In genomic region chr11:126874831-126875230, GRCh38 we compare ENCODE assay signal across 17 cellular contexts.
DNase-seq lines count a peak whose midpoint lies in the region; ATAC-seq and TF ChIP-seq lines count a peak whose summit lies in the region.
"Had no signal": no experiment of that assay in that cellular context is flagged by ENCODE, and none has a peak within 500 bp of the region (broad histone marks: within the 10 kb centered on the region; RNA-seq: fewer than 3 reads in every experiment).

No MANE protein-coding gene starts in this region.

- no peak overlapping the region for H3K4me3 ChIP-seq in astrocyte of the spinal cord (ENCODE audit: low read depth, low read length)
- H3K4me3 ChIP-seq: HAP-1 had no signal

- no peak for TF ChIP-seq EP300 in Ishikawa (IDR thresholded peaks at IDR 0.05; ENCODE audit: borderline replicate concordance)

- peak; percentile 8 for DNase-seq in activated CD4-positive, alpha-beta T cell treated with anti-CD3 and anti-CD28 coated beads for 36 hours
- DNase-seq in activated CD4-positive, alpha-beta T cell treated with anti-CD3 and anti-CD28 coated beads, Interleukin-2, amount 10 ng/mL, durations not matched to agents 7 days and 5 days = no peak
- DNase-seq in astrocyte of the spinal cord (ENCODE audit: low read depth, low spot score) (no peak), cerebellum (ENCODE audit: low spot score) (no peak), NOMO-1 (lab: John Stamatoyannopoulos, UW; ENCODE audit: unreplicated experiment in 2 of 2) (no peak), NCI-H526 treated with DMSO at 0.1 percent for 48 hours (lab: John Stamatoyannopoulos, UW) (no peak)
- no peak for DNase-seq in stimulated activated effector memory CD8-positive, alpha-beta T cell treated with anti-CD3 and anti-CD28 coated beads, Interleukin-12 subunit alpha, Interleukin-12 subunit beta, amount 100 ng/mL, for 72 hours (ENCODE audit: low spot score in 2 of 2)
- DNase-seq: activated naive CD4-positive, alpha-beta T cell treated with anti-CD3 and anti-CD28 coated beads, Interleukin-2, amount 10 ng/mL, durations not matched to agents 7 days and 5 days; DMS153; NCI-H2081; retina; stimulated activated CD4-positive, alpha-beta T cell treated with anti-CD3 and anti-CD28 coated beads, Interleukin-2, amount 100 ng/mL, for 24 hours; SW 1271; trophoblast cell had no signal

- TF ChIP-seq CTCF in astrocyte of the spinal cord (IDR thresholded peaks at IDR 0.05; ENCODE audit: low read depth, low read length) = peak; percentile 27

- 0 out of 2 replicates have a peak, but pooled peaks have one; percentile 18 for TF ChIP-seq RAD21 in Ishikawa (IDR thresholded peaks at IDR 0.05; ENCODE audit: low read depth)

- ATAC-seq in activated CD4-positive, alpha-beta T cell treated with anti-CD3 and anti-CD28 coated beads for 36 hours = no peak
- peak; percentile 16 for ATAC-seq in stimulated activated effector memory CD8-positive, alpha-beta T cell treated with anti-CD3 and anti-CD28 coated beads, Interleukin-12 subunit alpha, Interleukin-12 subunit beta, amount 100 ng/mL, for 72 hours
- ATAC-seq: left lobe of liver had no signal

- peaks cover 4% of the 10 kb centered on the region for H3K27me3 Mint-ChIP-seq in activated CD4-positive, alpha-beta T cell treated with anti-CD3 and anti-CD28 coated beads for 36 hours
- H3K27me3 Mint-ChIP-seq in activated CD4-positive, alpha-beta T cell treated with anti-CD3 and anti-CD28 coated beads, Interleukin-2, amount 10 ng/mL, durations not matched to agents 7 days and 5 days = peaks cover 2% of the 10 kb centered on the region
- H3K27me3 Mint-ChIP-seq: activated naive CD4-positive, alpha-beta T cell treated with anti-CD3 and anti-CD28 coated beads, Interleukin-2, amount 10 ng/mL, durations not matched to agents 7 days and 5 days had no signal

- H3K4me1 Mint-ChIP-seq in activated CD4-positive, alpha-beta T cell treated with anti-CD3 and anti-CD28 coated beads for 36 hours = no peaks in the 10 kb centered on the region
- H3K4me1 Mint-ChIP-seq in activated CD4-positive, alpha-beta T cell treated with anti-CD3 and anti-CD28 coated beads, Interleukin-2, amount 10 ng/mL, durations not matched to agents 7 days and 5 days = no peaks in the 10 kb centered on the region
- H3K4me1 Mint-ChIP-seq in stimulated activated effector memory CD8-positive, alpha-beta T cell treated with anti-CD3 and anti-CD28 coated beads, Interleukin-12 subunit alpha, Interleukin-12 subunit beta, amount 100 ng/mL, for 72 hours = no peaks in the 10 kb centered on the region
- H3K4me1 Mint-ChIP-seq: activated naive CD4-positive, alpha-beta T cell treated with anti-CD3 and anti-CD28 coated beads, Interleukin-2, amount 10 ng/mL, durations not matched to agents 7 days and 5 days had no signal

- no peaks in the 10 kb centered on the region for H3K36me3 Mint-ChIP-seq in activated CD4-positive, alpha-beta T cell treated with anti-CD3 and anti-CD28 coated beads for 36 hours (ENCODE audit: low read depth)
- H3K36me3 Mint-ChIP-seq in activated CD4-positive, alpha-beta T cell treated with anti-CD3 and anti-CD28 coated beads, Interleukin-2, amount 10 ng/mL, durations not matched to agents 7 days and 5 days (ENCODE audit: low read depth) = no peaks in the 10 kb centered on the region
- no peaks in the 10 kb centered on the region for H3K36me3 Mint-ChIP-seq in stimulated activated effector memory CD8-positive, alpha-beta T cell treated with anti-CD3 and anti-CD28 coated beads, Interleukin-12 subunit alpha, Interleukin-12 subunit beta, amount 100 ng/mL, for 72 hours
- H3K36me3 Mint-ChIP-seq: activated naive CD4-positive, alpha-beta T cell treated with anti-CD3 and anti-CD28 coated beads, Interleukin-2, amount 10 ng/mL, durations not matched to agents 7 days and 5 days had no signal

- H3K4me3 Mint-ChIP-seq in activated CD4-positive, alpha-beta T cell treated with anti-CD3 and anti-CD28 coated beads for 36 hours = no peak overlapping the region
- H3K4me3 Mint-ChIP-seq in activated CD4-positive, alpha-beta T cell treated with anti-CD3 and anti-CD28 coated beads, Interleukin-2, amount 10 ng/mL, durations not matched to agents 7 days and 5 days = no peak overlapping the region
- no peak overlapping the region for H3K4me3 Mint-ChIP-seq in stimulated activated effector memory CD8-positive, alpha-beta T cell treated with anti-CD3 and anti-CD28 coated beads, Interleukin-12 subunit alpha, Interleukin-12 subunit beta, amount 100 ng/mL, for 72 hours
- H3K4me3 Mint-ChIP-seq: activated naive CD4-positive, alpha-beta T cell treated with anti-CD3 and anti-CD28 coated beads, Interleukin-2, amount 10 ng/mL, durations not matched to agents 7 days and 5 days had no signal

- intact Hi-C loops in activated CD4-positive, alpha-beta T cell treated with anti-CD3 and anti-CD28 coated beads for 36 hours (cut with DNase I, micrococcal nuclease) = loop anchor here in 1 of 2 experiments (1.0 kb wide), 1 partner anchor 115 kb away; no protein-coding TSS in a partner anchor

- H3K27ac Mint-ChIP-seq in activated CD4-positive, alpha-beta T cell treated with anti-CD3 and anti-CD28 coated beads for 36 hours = no peak overlapping the region
- H3K27ac Mint-ChIP-seq in activated CD4-positive, alpha-beta T cell treated with anti-CD3 and anti-CD28 coated beads, Interleukin-2, amount 10 ng/mL, durations not matched to agents 7 days and 5 days = no peak overlapping the region
- H3K27ac Mint-ChIP-seq in stimulated activated effector memory CD8-positive, alpha-beta T cell treated with anti-CD3 and anti-CD28 coated beads, Interleukin-12 subunit alpha, Interleukin-12 subunit beta, amount 100 ng/mL, for 72 hours = no peak overlapping the region
- H3K27ac Mint-ChIP-seq: activated naive CD4-positive, alpha-beta T cell treated with anti-CD3 and anti-CD28 coated beads, Interleukin-2, amount 10 ng/mL, durations not matched to agents 7 days and 5 days had no signal

- in situ Hi-C loops in astrocyte of the spinal cord (cut with HindIII; ENCODE audit: low sequenced_read_pairs) = no loop called here

- CTCF ChIA-PET in activated CD4-positive, alpha-beta T cell treated with anti-CD3 and anti-CD28 coated beads for 36 hours (lab: Charles Lee) = interaction anchor here (0.6 to 0.7 kb wide), 3 partner anchors 11 to 1056 kb away, joined by 3 to 4 read pairs (median 4); no protein-coding TSS in a partner anchor
- CTCF ChIA-PET in activated CD4-positive, alpha-beta T cell treated with anti-CD3 and anti-CD28 coated beads, Interleukin-2, amount 10 ng/mL, durations not matched to agents 7 days and 5 days (lab: Charles Lee) = no interaction called here

- H3K9me3 Mint-ChIP-seq in activated CD4-positive, alpha-beta T cell treated with anti-CD3 and anti-CD28 coated beads for 36 hours (ENCODE audit: low read depth) = no peaks in the 10 kb centered on the region
- H3K9me3 Mint-ChIP-seq in activated CD4-positive, alpha-beta T cell treated with anti-CD3 and anti-CD28 coated beads, Interleukin-2, amount 10 ng/mL, durations not matched to agents 7 days and 5 days = no peaks in the 10 kb centered on the region
- no peaks in the 10 kb centered on the region for H3K9me3 Mint-ChIP-seq in stimulated activated effector memory CD8-positive, alpha-beta T cell treated with anti-CD3 and anti-CD28 coated beads, Interleukin-12 subunit alpha, Interleukin-12 subunit beta, amount 100 ng/mL, for 72 hours
- H3K9me3 Mint-ChIP-seq: activated naive CD4-positive, alpha-beta T cell treated with anti-CD3 and anti-CD28 coated beads, Interleukin-2, amount 10 ng/mL, durations not matched to agents 7 days and 5 days had no signal

- POLR2A ChIA-PET in activated CD4-positive, alpha-beta T cell treated with anti-CD3 and anti-CD28 coated beads for 36 hours (lab: Charles Lee) = no interaction called here
- POLR2A ChIA-PET in activated CD4-positive, alpha-beta T cell treated with anti-CD3 and anti-CD28 coated beads, Interleukin-2, amount 10 ng/mL, durations not matched to agents 7 days and 5 days (lab: Charles Lee) = no interaction called here

TF ChIP-seq in Ishikawa, 13 proteins besides CTCF, POLR2A, EP300 and RAD21:
- TF ChIP-seq, protein P1, sequence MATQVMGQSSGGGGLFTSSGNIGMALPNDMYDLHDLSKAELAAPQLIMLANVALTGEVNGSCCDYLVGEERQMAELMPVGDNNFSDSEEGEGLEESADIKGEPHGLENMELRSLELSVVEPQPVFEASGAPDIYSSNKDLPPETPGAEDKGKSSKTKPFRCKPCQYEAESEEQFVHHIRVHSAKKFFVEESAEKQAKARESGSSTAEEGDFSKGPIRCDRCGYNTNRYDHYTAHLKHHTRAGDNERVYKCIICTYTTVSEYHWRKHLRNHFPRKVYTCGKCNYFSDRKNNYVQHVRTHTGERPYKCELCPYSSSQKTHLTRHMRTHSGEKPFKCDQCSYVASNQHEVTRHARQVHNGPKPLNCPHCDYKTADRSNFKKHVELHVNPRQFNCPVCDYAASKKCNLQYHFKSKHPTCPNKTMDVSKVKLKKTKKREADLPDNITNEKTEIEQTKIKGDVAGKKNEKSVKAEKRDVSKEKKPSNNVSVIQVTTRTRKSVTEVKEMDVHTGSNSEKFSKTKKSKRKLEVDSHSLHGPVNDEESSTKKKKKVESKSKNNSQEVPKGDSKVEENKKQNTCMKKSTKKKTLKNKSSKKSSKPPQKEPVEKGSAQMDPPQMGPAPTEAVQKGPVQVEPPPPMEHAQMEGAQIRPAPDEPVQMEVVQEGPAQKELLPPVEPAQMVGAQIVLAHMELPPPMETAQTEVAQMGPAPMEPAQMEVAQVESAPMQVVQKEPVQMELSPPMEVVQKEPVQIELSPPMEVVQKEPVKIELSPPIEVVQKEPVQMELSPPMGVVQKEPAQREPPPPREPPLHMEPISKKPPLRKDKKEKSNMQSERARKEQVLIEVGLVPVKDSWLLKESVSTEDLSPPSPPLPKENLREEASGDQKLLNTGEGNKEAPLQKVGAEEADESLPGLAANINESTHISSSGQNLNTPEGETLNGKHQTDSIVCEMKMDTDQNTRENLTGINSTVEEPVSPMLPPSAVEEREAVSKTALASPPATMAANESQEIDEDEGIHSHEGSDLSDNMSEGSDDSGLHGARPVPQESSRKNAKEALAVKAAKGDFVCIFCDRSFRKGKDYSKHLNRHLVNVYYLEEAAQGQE (IDR thresholded peaks at IDR 0.05; ENCODE audit: low read depth) = no peak
- no peak for TF ChIP-seq EGR1 (IDR thresholded peaks at IDR 0.05)
- no peak for TF ChIP-seq NFIC (IDR thresholded peaks at IDR 0.05)
- no peak for TF ChIP-seq CREB1 (IDR thresholded peaks at IDR 0.05; ENCODE audit: low read depth)
- no peak for TF ChIP-seq MAX (IDR thresholded peaks at IDR 0.05)
